ENCODE assay signal across 2 cellular contexts in the genomic region with DNA sequence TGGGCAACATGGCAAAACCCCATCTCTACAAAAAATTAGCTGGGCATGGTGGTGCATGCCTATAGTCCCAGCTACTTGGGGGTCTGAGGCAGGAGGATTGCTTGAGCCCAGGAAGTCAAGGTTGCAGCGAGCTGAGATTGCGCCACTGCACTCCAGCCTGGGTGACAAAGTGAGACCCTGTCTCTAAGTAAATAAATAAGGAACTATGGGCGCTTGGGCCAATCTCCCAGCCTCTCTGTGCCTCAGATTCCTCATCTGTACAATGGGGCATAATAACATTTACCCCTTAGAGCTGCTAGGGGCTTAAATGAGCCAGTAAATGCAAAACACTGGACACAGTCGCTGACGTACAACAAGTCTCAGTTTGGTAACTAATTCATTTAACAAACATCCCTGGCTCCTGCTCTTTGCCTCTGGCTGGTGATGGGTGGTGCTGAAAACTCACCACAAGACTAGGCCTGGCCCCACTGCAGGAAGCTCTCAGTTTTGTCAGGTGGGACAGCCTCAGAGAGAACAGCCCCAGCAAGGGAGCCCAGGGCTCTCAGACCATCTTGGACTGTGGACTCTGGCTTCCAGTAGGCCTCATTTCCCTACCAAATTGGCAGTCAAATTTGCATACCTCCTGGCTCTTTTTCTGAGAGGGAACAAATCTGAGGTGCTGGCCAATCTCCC.
A peak's percentile ranks its signal among the peaks of the same experiment; 100 is the strongest.
TF ChIP-seq lines count a peak whose summit lies in the region.

No MANE protein-coding gene starts in this region.

TF ChIP-seq in GM12891, 5 proteins besides CTCF, POLR2A, EP300 and RAD21:
- TF ChIP-seq TAF1 (IDR thresholded peaks at IDR 0.05; ENCODE audit: low read depth, low read length) (no peak), SPI1 (IDR thresholded peaks at IDR 0.05; ENCODE audit: low read depth, low read length) (no peak), POLR2AphosphoS5 (IDR thresholded peaks at IDR 0.05; ENCODE audit: low read depth, low read length) (no peak), PAX5 (IDR thresholded peaks at IDR 0.05; ENCODE audit: insufficient read depth, low read length, severe bottlenecking) (no peak), POU2F2 (IDR thresholded peaks at IDR 0.05; ENCODE audit: low read depth, low read length) (peak; percentile 51; the same call in 1 of the 2 replicates)

TF ChIP-seq in HepG2, 621 proteins besides CTCF, POLR2A, EP300 and RAD21 (continues in another document):
- TF ChIP-seq TGIF2 (CRISPR knock-in tag; IDR thresholded peaks at IDR 0.05) (no peak), JUND (CRISPR knock-in tag; IDR thresholded peaks at IDR 0.05) (no peak), SKI (IDR thresholded peaks at IDR 0.05; ENCODE audit: partially characterized antibody) (peak; percentile 21), SOX6 (IDR thresholded peaks at IDR 0.05) (no peak), SOX6 (CRISPR knock-in tag; IDR thresholded peaks at IDR 0.05) (peak; percentile 25; the same call in 1 of the 2 replicates), KDM1A (CRISPR knock-in tag; IDR thresholded peaks at IDR 0.05) (peak; percentile 71; the same call in 1 of the 2 replicates), ZNF180 (CRISPR knock-in tag; IDR thresholded peaks at IDR 0.05; ENCODE audit: borderline replicate concordance, low read depth) (no peak), CEBPG (CRISPR knock-in tag; IDR thresholded peaks at IDR 0.05) (peak; percentile 72), FOXP1 (IDR thresholded peaks at IDR 0.05) (no peak), FOXP1 (CRISPR knock-in tag; IDR thresholded peaks at IDR 0.05) (no peak), FOSL1 (CRISPR knock-in tag; IDR thresholded peaks at IDR 0.05; ENCODE audit: borderline replicate concordance) (no peak), ZNF235 (CRISPR knock-in tag; IDR thresholded peaks at IDR 0.05; ENCODE audit: borderline replicate concordance) (no peak), ARHGAP35 (CRISPR knock-in tag; IDR thresholded peaks at IDR 0.05; ENCODE audit: borderline replicate concordance) (no peak), ATF7-NPFF (CRISPR knock-in tag; IDR thresholded peaks at IDR 0.05; ENCODE audit: low read depth) (no peak), ZFX (CRISPR knock-in tag; IDR thresholded peaks at IDR 0.05; ENCODE audit: low read depth) (0 out of 2 replicates have a peak, but pooled peaks have one; percentile 12), ZBTB7A (CRISPR knock-in tag; IDR thresholded peaks at IDR 0.05) (peak; percentile 90), RCOR2 (CRISPR knock-in tag; IDR thresholded peaks at IDR 0.05) (peak; percentile 60; the same call in 1 of the 2 replicates), RAD51 (IDR thresholded peaks at IDR 0.05; ENCODE audit: borderline replicate concordance) (no peak), HDAC6 (IDR thresholded peaks at IDR 0.05; ENCODE audit: low read depth, low read length) (no peak), FOSL2 (CRISPR knock-in tag; IDR thresholded peaks at IDR 0.05) (peak; percentile 23; the same call in 1 of the 2 replicates), GATAD2A (CRISPR knock-in tag; IDR thresholded peaks at IDR 0.05) (peak; percentile 65), MBD4 (IDR thresholded peaks at IDR 0.05; ENCODE audit: borderline replicate concordance, low read length) (no peak), CBFB (CRISPR knock-in tag; IDR thresholded peaks at IDR 0.05) (no peak), ADNP (CRISPR knock-in tag; IDR thresholded peaks at IDR 0.05) (0 out of 2 replicates have a peak, but pooled peaks have one; percentile 20), SRSF9 (IDR thresholded peaks at IDR 0.05; ENCODE audit: borderline replicate concordance, insufficient read depth, low read depth, low read length, poor library complexity, severe bottlenecking) (no peak), ZNF17 (CRISPR knock-in tag; IDR thresholded peaks at IDR 0.05) (no peak), ZNF629 (CRISPR knock-in tag; conservative IDR thresholded peaks at IDR 0.05) (peak; percentile 97), ZNF546 (CRISPR knock-in tag; conservative IDR thresholded peaks at IDR 0.05) (no peak), TSC22D2 (CRISPR knock-in tag; IDR thresholded peaks at IDR 0.05; ENCODE audit: borderline replicate concordance) (no peak), ZMYM3 (CRISPR knock-in tag; IDR thresholded peaks at IDR 0.05) (peak; percentile 96), HMG20B (CRISPR knock-in tag; conservative IDR thresholded peaks at IDR 0.05) (no peak), SOX13 (IDR thresholded peaks at IDR 0.05) (no peak), SOX13 (CRISPR knock-in tag; conservative IDR thresholded peaks at IDR 0.05 in 1 of 2, IDR thresholded peaks at IDR 0.05 in 1 of 2) (peak in 1 of 2 experiments; percentile 23; a peak in 1 of 4 replicates), DNMT1 (CRISPR knock-in tag; IDR thresholded peaks at IDR 0.05) (no peak), SMYD3 (CRISPR knock-in tag; IDR thresholded peaks at IDR 0.05) (no peak), ZNF296 (CRISPR knock-in tag; conservative IDR thresholded peaks at IDR 0.05) (no peak)
- TF ChIP-seq, protein P1, sequence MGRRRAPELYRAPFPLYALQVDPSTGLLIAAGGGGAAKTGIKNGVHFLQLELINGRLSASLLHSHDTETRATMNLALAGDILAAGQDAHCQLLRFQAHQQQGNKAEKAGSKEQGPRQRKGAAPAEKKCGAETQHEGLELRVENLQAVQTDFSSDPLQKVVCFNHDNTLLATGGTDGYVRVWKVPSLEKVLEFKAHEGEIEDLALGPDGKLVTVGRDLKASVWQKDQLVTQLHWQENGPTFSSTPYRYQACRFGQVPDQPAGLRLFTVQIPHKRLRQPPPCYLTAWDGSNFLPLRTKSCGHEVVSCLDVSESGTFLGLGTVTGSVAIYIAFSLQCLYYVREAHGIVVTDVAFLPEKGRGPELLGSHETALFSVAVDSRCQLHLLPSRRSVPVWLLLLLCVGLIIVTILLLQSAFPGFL (CRISPR knock-in tag; IDR thresholded peaks at IDR 0.05) = no peak
- TF ChIP-seq, protein P2, sequence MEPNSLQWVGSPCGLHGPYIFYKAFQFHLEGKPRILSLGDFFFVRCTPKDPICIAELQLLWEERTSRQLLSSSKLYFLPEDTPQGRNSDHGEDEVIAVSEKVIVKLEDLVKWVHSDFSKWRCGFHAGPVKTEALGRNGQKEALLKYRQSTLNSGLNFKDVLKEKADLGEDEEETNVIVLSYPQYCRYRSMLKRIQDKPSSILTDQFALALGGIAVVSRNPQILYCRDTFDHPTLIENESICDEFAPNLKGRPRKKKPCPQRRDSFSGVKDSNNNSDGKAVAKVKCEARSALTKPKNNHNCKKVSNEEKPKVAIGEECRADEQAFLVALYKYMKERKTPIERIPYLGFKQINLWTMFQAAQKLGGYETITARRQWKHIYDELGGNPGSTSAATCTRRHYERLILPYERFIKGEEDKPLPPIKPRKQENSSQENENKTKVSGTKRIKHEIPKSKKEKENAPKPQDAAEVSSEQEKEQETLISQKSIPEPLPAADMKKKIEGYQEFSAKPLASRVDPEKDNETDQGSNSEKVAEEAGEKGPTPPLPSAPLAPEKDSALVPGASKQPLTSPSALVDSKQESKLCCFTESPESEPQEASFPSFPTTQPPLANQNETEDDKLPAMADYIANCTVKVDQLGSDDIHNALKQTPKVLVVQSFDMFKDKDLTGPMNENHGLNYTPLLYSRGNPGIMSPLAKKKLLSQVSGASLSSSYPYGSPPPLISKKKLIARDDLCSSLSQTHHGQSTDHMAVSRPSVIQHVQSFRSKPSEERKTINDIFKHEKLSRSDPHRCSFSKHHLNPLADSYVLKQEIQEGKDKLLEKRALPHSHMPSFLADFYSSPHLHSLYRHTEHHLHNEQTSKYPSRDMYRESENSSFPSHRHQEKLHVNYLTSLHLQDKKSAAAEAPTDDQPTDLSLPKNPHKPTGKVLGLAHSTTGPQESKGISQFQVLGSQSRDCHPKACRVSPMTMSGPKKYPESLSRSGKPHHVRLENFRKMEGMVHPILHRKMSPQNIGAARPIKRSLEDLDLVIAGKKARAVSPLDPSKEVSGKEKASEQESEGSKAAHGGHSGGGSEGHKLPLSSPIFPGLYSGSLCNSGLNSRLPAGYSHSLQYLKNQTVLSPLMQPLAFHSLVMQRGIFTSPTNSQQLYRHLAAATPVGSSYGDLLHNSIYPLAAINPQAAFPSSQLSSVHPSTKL (CRISPR knock-in tag; IDR thresholded peaks at IDR 0.05) = peak; percentile 58; the same call in 1 of the 2 replicates
- TF ChIP-seq, protein P3, sequence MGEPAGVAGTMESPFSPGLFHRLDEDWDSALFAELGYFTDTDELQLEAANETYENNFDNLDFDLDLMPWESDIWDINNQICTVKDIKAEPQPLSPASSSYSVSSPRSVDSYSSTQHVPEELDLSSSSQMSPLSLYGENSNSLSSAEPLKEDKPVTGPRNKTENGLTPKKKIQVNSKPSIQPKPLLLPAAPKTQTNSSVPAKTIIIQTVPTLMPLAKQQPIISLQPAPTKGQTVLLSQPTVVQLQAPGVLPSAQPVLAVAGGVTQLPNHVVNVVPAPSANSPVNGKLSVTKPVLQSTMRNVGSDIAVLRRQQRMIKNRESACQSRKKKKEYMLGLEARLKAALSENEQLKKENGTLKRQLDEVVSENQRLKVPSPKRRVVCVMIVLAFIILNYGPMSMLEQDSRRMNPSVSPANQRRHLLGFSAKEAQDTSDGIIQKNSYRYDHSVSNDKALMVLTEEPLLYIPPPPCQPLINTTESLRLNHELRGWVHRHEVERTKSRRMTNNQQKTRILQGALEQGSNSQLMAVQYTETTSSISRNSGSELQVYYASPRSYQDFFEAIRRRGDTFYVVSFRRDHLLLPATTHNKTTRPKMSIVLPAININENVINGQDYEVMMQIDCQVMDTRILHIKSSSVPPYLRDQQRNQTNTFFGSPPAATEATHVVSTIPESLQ (CRISPR knock-in tag; conservative IDR thresholded peaks at IDR 0.05) = no peak
- TF ChIP-seq, protein P4, sequence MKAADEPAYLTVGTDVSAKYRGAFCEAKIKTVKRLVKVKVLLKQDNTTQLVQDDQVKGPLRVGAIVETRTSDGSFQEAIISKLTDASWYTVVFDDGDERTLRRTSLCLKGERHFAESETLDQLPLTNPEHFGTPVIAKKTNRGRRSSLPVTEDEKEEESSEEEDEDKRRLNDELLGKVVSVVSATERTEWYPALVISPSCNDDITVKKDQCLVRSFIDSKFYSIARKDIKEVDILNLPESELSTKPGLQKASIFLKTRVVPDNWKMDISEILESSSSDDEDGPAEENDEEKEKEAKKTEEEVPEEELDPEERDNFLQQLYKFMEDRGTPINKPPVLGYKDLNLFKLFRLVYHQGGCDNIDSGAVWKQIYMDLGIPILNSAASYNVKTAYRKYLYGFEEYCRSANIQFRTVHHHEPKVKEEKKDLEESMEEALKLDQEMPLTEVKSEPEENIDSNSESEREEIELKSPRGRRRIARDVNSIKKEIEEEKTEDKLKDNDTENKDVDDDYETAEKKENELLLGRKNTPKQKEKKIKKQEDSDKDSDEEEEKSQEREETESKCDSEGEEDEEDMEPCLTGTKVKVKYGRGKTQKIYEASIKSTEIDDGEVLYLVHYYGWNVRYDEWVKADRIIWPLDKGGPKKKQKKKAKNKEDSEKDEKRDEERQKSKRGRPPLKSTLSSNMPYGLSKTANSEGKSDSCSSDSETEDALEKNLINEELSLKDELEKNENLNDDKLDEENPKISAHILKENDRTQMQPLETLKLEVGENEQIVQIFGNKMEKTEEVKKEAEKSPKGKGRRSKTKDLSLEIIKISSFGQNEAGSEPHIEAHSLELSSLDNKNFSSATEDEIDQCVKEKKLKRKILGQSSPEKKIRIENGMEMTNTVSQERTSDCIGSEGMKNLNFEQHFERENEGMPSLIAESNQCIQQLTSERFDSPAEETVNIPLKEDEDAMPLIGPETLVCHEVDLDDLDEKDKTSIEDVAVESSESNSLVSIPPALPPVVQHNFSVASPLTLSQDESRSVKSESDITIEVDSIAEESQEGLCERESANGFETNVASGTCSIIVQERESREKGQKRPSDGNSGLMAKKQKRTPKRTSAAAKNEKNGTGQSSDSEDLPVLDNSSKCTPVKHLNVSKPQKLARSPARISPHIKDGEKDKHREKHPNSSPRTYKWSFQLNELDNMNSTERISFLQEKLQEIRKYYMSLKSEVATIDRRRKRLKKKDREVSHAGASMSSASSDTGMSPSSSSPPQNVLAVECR (CRISPR knock-in tag; IDR thresholded peaks at IDR 0.05; ENCODE audit: borderline replicate concordance) = 0 out of 2 replicates have a peak, but pooled peaks have one; percentile 9
- TF ChIP-seq, protein P5, sequence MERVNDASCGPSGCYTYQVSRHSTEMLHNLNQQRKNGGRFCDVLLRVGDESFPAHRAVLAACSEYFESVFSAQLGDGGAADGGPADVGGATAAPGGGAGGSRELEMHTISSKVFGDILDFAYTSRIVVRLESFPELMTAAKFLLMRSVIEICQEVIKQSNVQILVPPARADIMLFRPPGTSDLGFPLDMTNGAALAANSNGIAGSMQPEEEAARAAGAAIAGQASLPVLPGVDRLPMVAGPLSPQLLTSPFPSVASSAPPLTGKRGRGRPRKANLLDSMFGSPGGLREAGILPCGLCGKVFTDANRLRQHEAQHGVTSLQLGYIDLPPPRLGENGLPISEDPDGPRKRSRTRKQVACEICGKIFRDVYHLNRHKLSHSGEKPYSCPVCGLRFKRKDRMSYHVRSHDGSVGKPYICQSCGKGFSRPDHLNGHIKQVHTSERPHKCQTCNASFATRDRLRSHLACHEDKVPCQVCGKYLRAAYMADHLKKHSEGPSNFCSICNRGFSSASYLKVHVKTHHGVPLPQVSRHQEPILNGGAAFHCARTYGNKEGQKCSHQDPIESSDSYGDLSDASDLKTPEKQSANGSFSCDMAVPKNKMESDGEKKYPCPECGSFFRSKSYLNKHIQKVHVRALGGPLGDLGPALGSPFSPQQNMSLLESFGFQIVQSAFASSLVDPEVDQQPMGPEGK (CRISPR knock-in tag; IDR thresholded peaks at IDR 0.05) = peak; percentile 9; the same call in 1 of the 2 replicates
- TF ChIP-seq, protein P6, sequence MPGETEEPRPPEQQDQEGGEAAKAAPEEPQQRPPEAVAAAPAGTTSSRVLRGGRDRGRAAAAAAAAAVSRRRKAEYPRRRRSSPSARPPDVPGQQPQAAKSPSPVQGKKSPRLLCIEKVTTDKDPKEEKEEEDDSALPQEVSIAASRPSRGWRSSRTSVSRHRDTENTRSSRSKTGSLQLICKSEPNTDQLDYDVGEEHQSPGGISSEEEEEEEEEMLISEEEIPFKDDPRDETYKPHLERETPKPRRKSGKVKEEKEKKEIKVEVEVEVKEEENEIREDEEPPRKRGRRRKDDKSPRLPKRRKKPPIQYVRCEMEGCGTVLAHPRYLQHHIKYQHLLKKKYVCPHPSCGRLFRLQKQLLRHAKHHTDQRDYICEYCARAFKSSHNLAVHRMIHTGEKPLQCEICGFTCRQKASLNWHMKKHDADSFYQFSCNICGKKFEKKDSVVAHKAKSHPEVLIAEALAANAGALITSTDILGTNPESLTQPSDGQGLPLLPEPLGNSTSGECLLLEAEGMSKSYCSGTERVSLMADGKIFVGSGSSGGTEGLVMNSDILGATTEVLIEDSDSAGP (CRISPR knock-in tag; IDR thresholded peaks at IDR 0.05; ENCODE audit: borderline replicate concordance) = peak; percentile 33; the same call in 1 of the 2 replicates
- TF ChIP-seq, protein P7, sequence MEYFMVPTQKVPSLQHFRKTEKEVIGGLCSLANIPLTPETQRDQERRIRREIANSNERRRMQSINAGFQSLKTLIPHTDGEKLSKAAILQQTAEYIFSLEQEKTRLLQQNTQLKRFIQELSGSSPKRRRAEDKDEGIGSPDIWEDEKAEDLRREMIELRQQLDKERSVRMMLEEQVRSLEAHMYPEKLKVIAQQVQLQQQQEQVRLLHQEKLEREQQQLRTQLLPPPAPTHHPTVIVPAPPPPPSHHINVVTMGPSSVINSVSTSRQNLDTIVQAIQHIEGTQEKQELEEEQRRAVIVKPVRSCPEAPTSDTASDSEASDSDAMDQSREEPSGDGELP (IDR thresholded peaks at IDR 0.05; ENCODE audit: borderline replicate concordance, low read depth) = no peak
